ENCODE assay signal across 8 cellular contexts in the genomic region with DNA sequence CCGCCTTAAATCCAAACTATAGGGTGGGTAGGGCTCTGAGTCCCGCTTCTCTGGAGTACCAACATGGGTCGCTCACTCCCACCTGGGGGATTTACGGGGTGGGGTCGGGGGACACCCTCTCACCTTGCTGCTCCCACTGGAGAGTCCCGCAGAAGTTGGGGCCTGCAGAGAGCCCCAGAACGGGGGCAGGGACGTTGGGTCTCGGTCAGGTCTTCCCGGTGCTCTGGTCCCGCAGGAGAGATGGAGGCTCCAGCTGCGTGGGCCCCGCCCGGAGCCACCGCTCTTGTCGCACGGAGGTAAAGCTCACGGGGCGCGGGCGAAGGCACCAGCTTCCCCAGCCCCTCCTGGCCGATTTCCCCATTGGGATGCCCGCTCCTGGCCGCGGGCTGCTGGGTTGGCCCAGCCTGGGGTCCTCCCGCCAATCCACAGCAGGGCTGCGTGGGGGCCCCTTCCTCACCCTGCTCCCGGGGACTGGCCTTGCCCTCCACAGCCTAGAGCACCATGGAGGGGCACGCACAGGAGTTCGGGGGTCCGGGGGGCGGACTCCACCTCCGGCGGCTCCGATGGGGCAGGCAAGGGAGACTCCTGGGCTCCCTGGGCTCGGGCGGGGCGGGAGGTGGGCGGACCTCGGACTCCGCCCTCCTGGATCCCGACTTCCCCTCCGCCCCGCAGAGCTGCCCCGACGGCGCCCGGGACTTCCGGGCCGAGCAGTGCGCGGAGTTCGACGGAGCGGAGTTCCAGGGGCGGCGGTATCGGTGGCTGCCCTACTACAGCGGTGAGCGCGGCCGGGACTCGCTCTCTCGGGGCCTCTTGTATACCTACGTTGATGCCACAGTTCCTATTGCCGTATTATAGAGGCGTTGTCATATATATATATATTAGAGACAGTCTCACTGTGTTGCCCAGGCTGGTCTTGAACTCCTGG. TPM values are rescaled to one million over a fixed set of nuclear protein-coding genes. Genes with fewer than 3 reads are reported as not detected.
DNase-seq lines count a peak whose midpoint lies in the region; ATAC-seq and TF ChIP-seq lines count a peak whose summit lies in the region.

No MANE protein-coding gene starts in this region.

- H3K27ac ChIP-seq in body of pancreas, result no peak overlapping the region
- H3K27ac ChIP-seq in left lung, result no peak overlapping the region

- no peaks in the 10 kb centered on the region for H3K36me3 ChIP-seq in body of pancreas (replicated peaks in 1 of 2; ENCODE audit: insufficient read depth in 1 of 2, low read depth in 2 of 2)
- no peaks in the 10 kb centered on the region for H3K36me3 ChIP-seq in left lung

- intact Hi-C loops in body of pancreas (cut with DNase I), result no loop called here
- intact Hi-C loops in left lung (cut with DNase I), result no loop called here

- WGBS in body of pancreas, 2 donors, result 23 to 34% methylated on average over 16 to 59 of the region's 67 CpGs

- H3K27me3 ChIP-seq in body of pancreas (no peaks in the 10 kb centered on the region), left lung (peaks cover 0 to 40% of the 10 kb centered on the region in 2 donors)

- H3K4me1 ChIP-seq in body of pancreas, result peaks cover 9% of the 10 kb centered on the region
- peaks cover 0 to 24% of the 10 kb centered on the region in 2 donors for H3K4me1 ChIP-seq in left lung

- peak in 3 of 5 donors; percentile 16 to 46 (median 25) for DNase-seq in T-helper 1 cell
- DNase-seq in body of pancreas, result peak in 3 of 4 donors; percentile 34 to 53 (median 46)
- peak; percentile 76 to 96 for DNase-seq in left lung
- peak; percentile 17 for DNase-seq in stimulated activated CD8-positive, alpha-beta memory T cell treated with anti-CD3 and anti-CD28 coated beads, Interleukin-4, amount 100 ng/mL, for 24 hours (ENCODE audit: low read depth)
- no peak for DNase-seq in NCI-H2227 (lab: John Stamatoyannopoulos, UW; ENCODE audit: unreplicated experiment)
- DNase-seq in LoVo (ENCODE audit: low spot score), result no peak

- TF ChIP-seq POLR2A in body of pancreas (IDR thresholded peaks at IDR 0.05), result no peak

- TF ChIP-seq CTCF in body of pancreas (IDR thresholded peaks at IDR 0.05) (no peak), left lung (IDR thresholded peaks at IDR 0.05) (no peak)

- H3K9me3 ChIP-seq in body of pancreas, result no peaks in the 10 kb centered on the region
- H3K9me3 ChIP-seq in left lung, result no peaks in the 10 kb centered on the region

- ATAC-seq in GM18502 (IDR thresholded peaks at IDR 0.05; ENCODE audit: poor library complexity, unreplicated experiment) (peak; percentile 62), HG03108 (IDR thresholded peaks at IDR 0.05; ENCODE audit: unreplicated experiment) (peak; percentile 58), body of pancreas (peak; percentile 59), left lung (peak; percentile 97)

- H3K4me3 ChIP-seq in body of pancreas, result no peak overlapping the region
- H3K4me3 ChIP-seq in left lung, result peak overlapping the region; percentile 53 to 56

RNA-seq across cellular contexts. Expression of a gene that starts 8.4 kb away (rescaled TPM):
- total RNA-seq in body of pancreas, result 10 to 100 TPM in 1 of 2 donors, 1 to 10 TPM in 1; 9.6 to 13.5 TPM
- 10 to 100 TPM in 1 of 2 donors, 1 to 10 TPM in 1; 8.6 to 21.0 TPM for total RNA-seq in left lung

Comparison
In these comparisons a context has a peak if more than half of its experiments do, and no peak if none do; other contexts are left out.
1. DNase-seq: peak in T-helper 1 cell (3 of 5), body of pancreas (3 of 4), left lung (2 of 2) and stimulated activated CD8-positive, alpha-beta memory T cell treated with anti-CD3 and anti-CD28 coated beads, Interleukin-4, amount 100 ng/mL, for 24 hours (single experiment); none in NCI-H2227 (single experiment) and LoVo (single experiment).
2. H3K4me3 ChIP-seq: peak in left lung (2 of 2); none in body of pancreas (0 of 2).
3. Peak in every context shown above with its lines, with median percentiles within 50 percentile points of each other: ATAC-seq.